ENCODE assay signal across 8 cellular contexts in genomic region chr12:123043536-123044001, GRCh38.
DNase-seq lines count a peak whose midpoint lies in the region; ATAC-seq and TF ChIP-seq lines count a peak whose summit lies in the region.

No MANE protein-coding gene starts in this region.

- H3K4me3 ChIP-seq in MG63 (no peak overlapping the region), adrenal gland (no peak overlapping the region), heart right ventricle (no peak overlapping the region), urinary bladder (ENCODE audit: low read depth, low read length) (no peak overlapping the region)

- peak; percentile 34 to 79 (median 68) for TF ChIP-seq CTCF in adrenal gland (IDR thresholded peaks at IDR 0.05)
- TF ChIP-seq CTCF in heart right ventricle (IDR thresholded peaks at IDR 0.05), result peak; percentile 52 to 88 (median 72)

- H3K4me3 Mint-ChIP-seq in T-helper 1 cell treated with Interleukin-12 subunit alpha and Interleukin-12 subunit beta and Interleukin-4 antibody, amounts not matched to agents 30 μg/mL and 1 μg/mL, for 36 hours, result no peak overlapping the region

- ATAC-seq in heart right ventricle, result peak; percentile 84 to 96 (median 91)
- ATAC-seq in GM19455 (IDR thresholded peaks at IDR 0.05; ENCODE audit: unreplicated experiment), result no peak

- peak; percentile 75 for DNase-seq in ELF-1 (ENCODE audit: low read depth, low spot score)
- peak; percentile 87 for DNase-seq in MG63
- peak; percentile 83 to 92 (median 86) for DNase-seq in adrenal gland
- DNase-seq in heart right ventricle, result peak; percentile 82 to 85
- DNase-seq in pulmonary artery endothelial cell (ENCODE audit: low read depth, low spot score), result peak; percentile 47

- no peaks in the 10 kb centered on the region for H3K27me3 Mint-ChIP-seq in T-helper 1 cell treated with Interleukin-12 subunit alpha and Interleukin-12 subunit beta and Interleukin-4 antibody, amounts not matched to agents 30 μg/mL and 1 μg/mL, for 36 hours (ENCODE audit: low read depth)

- H3K9me3 ChIP-seq in MG63 (no peaks in the 10 kb centered on the region), adrenal gland (replicated peaks in 1 of 3) (no peaks in the 10 kb centered on the region), heart right ventricle (no peaks in the 10 kb centered on the region)

- no peaks in the 10 kb centered on the region for H3K9me3 Mint-ChIP-seq in T-helper 1 cell treated with Interleukin-12 subunit alpha and Interleukin-12 subunit beta and Interleukin-4 antibody, amounts not matched to agents 30 μg/mL and 1 μg/mL, for 36 hours

- peak in 1 of 2 donors; percentile 30 for TF ChIP-seq POLR2A in adrenal gland (IDR thresholded peaks at IDR 0.05)

- H3K4me1 ChIP-seq in adrenal gland (replicated peaks in 1 of 2) (peaks cover 10 to 19% of the 10 kb centered on the region in 2 donors), heart right ventricle (peaks cover 14 to 61% (median 42%) of the 10 kb centered on the region in 9 donors), urinary bladder (ENCODE audit: insufficient read depth) (no peaks in the 10 kb centered on the region)

- H3K36me3 Mint-ChIP-seq in T-helper 1 cell treated with Interleukin-12 subunit alpha and Interleukin-12 subunit beta and Interleukin-4 antibody, amounts not matched to agents 30 μg/mL and 1 μg/mL, for 36 hours (ENCODE audit: low read depth), result no peaks in the 10 kb centered on the region

- H3K36me3 ChIP-seq in MG63 (no peaks in the 10 kb centered on the region), adrenal gland (replicated peaks in 1 of 2) (no peaks in the 10 kb centered on the region), heart right ventricle (no peaks in the 10 kb centered on the region), urinary bladder (ENCODE audit: insufficient read depth) (no peaks in the 10 kb centered on the region)

- 11 to 29% (median 19%) methylated on average over 1 to 7 of the region's 7 CpGs for WGBS in adrenal gland, 4 donors
- 25 to 37% methylated on average over 7 of the region's 7 CpGs for WGBS in heart right ventricle, 2 donors
- WGBS in urinary bladder, result 11% methylated on average over 7 of the region's 7 CpGs

- H3K27ac ChIP-seq in adrenal gland, result peak overlapping the region in 3 of 5 donors; percentile 11 to 39 (median 23)
- H3K27ac ChIP-seq in heart right ventricle, result peak overlapping the region in 7 of 10 donors; percentile 4 to 51 (median 39)
- peak overlapping the region; percentile 78 for H3K27ac ChIP-seq in urinary bladder (ENCODE audit: low read depth)

- H3K27ac Mint-ChIP-seq in T-helper 1 cell treated with Interleukin-12 subunit alpha and Interleukin-12 subunit beta and Interleukin-4 antibody, amounts not matched to agents 30 μg/mL and 1 μg/mL, for 36 hours, result peak overlapping the region; percentile 49

- H3K4me1 Mint-ChIP-seq in T-helper 1 cell treated with Interleukin-12 subunit alpha and Interleukin-12 subunit beta and Interleukin-4 antibody, amounts not matched to agents 30 μg/mL and 1 μg/mL, for 36 hours (ENCODE audit: low read depth), result peaks cover 16% of the 10 kb centered on the region

- H3K27me3 ChIP-seq in MG63 (no peaks in the 10 kb centered on the region), adrenal gland (no peaks in the 10 kb centered on the region), heart right ventricle (no peaks in the 10 kb centered on the region)

- intact Hi-C loops in adrenal gland (cut with DNase I) (loop anchor here (10.0 kb wide), 1 partner anchor 111 kb away; the partner anchor contains the start of gene PITPNM2 (in 2 of the 2)), heart right ventricle (cut with DNase I) (loop anchor here (1.0 to 10.0 kb wide), 10 partner anchors 51 to 194 kb away; partner anchors contain the start of genes PITPNM2 (in 8 of the 10), MPHOSPH9 (in 4 of the 10) and MTRFR (in 4 of the 10))

Comparison
In these comparisons a context has a peak if more than half of its experiments do, and no peak if none do; other contexts are left out.
1. H3K27ac ChIP-seq: peak in every context shown above with its lines; median percentile 78 in urinary bladder; 39 in heart right ventricle; 23 in adrenal gland.